In the genomic region with DNA sequence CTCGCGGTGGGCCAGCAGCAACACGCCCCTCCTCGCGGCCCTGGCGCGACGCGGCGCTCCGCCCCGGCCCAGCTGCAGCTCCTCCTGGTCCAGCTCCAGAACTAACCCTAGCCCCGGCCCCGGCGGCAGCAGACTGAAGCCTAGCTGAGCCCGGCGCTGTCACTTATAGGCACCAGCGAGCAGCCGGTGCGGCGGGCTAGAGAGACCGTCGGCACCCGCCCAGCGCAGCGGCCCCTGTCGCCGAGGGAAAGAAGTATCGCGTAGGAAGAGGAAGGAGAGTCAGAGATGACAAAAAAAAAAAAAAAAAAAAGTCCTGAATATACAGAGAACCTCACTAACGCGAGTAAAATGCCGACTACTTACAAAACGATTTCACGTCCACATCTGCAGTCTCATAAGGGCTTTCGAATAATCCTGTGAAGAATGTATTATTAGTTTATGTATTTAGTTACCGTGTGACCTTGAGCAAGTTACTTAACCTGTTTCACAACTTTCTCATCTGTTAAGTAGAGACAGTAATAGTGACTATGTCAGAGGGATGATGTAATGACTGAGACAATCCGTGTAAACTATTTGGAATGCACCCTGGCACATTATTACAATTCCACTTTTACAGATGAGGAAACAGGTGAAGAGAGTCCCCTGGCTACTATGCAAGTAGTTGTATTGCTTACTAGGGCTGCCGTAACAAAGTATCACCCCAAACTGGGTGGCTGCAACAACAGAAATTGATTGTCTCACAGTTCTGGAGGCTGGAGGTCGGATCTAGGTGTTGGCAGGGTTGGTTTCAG, we compare ENCODE assay signal across 1 cellular context.
TF ChIP-seq lines count a peak whose summit lies in the region.

A gene (minus strand): TSS at position 135 of the 791 bp plus-strand sequence. CDS start 791 bp downstream, outside the sequence.

TF ChIP-seq in HepG2, 621 proteins besides CTCF, POLR2A, EP300 and RAD21 (continued from another document and continues in another):
- TF ChIP-seq KMT2B (CRISPR knock-in tag; IDR thresholded peaks at IDR 0.05) (peak; percentile 89), MIER2 (CRISPR knock-in tag; IDR thresholded peaks at IDR 0.05) (peak; percentile 70; the same call in 1 of the 2 replicates), SNRNP70 (IDR thresholded peaks at IDR 0.05; ENCODE audit: low read depth, low read length) (no peak), NR2F6 (IDR thresholded peaks at IDR 0.05) (0 out of 2 replicates have a peak, but pooled peaks have one; percentile 43), NR2F6 (CRISPR knock-in tag; IDR thresholded peaks at IDR 0.05) (no peak; the same call in 1 of the 2 replicates), STAT5B (CRISPR knock-in tag; IDR thresholded peaks at IDR 0.05) (0 out of 2 replicates have a peak, but pooled peaks have one; percentile 56), ZNF430 (CRISPR knock-in tag; IDR thresholded peaks at IDR 0.05) (peak; percentile 89; the same call in 1 of the 2 replicates), ONECUT2 (CRISPR knock-in tag; IDR thresholded peaks at IDR 0.05) (no peak), ZNF335 (CRISPR knock-in tag; IDR thresholded peaks at IDR 0.05) (peak; percentile 88), ZNF530 (CRISPR knock-in tag; IDR thresholded peaks at IDR 0.05; ENCODE audit: low read depth) (no peak), HMG20A (CRISPR knock-in tag; IDR thresholded peaks at IDR 0.05; ENCODE audit: borderline replicate concordance) (peak; percentile 9; the same call in 1 of the 2 replicates), MZF1 (CRISPR knock-in tag; IDR thresholded peaks at IDR 0.05; ENCODE audit: borderline replicate concordance) (no peak), HNRNPL (IDR thresholded peaks at IDR 0.05; ENCODE audit: low read depth, low read length) (no peak), KLF12 (CRISPR knock-in tag; IDR thresholded peaks at IDR 0.05; ENCODE audit: borderline replicate concordance) (peak; percentile 95), ZSCAN21 (CRISPR knock-in tag; IDR thresholded peaks at IDR 0.05; ENCODE audit: borderline replicate concordance) (peak; percentile 69; the same call in 1 of the 2 replicates), FOSL1 (CRISPR knock-in tag; IDR thresholded peaks at IDR 0.05; ENCODE audit: borderline replicate concordance) (no peak), MTA1 (CRISPR knock-in tag; IDR thresholded peaks at IDR 0.05; ENCODE audit: borderline replicate concordance) (no peak), ZNF841 (CRISPR knock-in tag; IDR thresholded peaks at IDR 0.05; ENCODE audit: borderline replicate concordance) (peak; percentile 50; the same call in 1 of the 2 replicates), YEATS4 (CRISPR knock-in tag; IDR thresholded peaks at IDR 0.05; ENCODE audit: borderline replicate concordance) (peak; percentile 72; the same call in 1 of the 2 replicates), ARNTL (CRISPR knock-in tag; IDR thresholded peaks at IDR 0.05) (peak; percentile 57; the same call in 1 of the 2 replicates), SUZ12 (IDR thresholded peaks at IDR 0.05; ENCODE audit: low read depth, low read length) (no peak), ZNF747 (CRISPR knock-in tag; IDR thresholded peaks at IDR 0.05; ENCODE audit: borderline replicate concordance) (peak; percentile 87; the same call in 1 of the 2 replicates), ZBTB7A (CRISPR knock-in tag; IDR thresholded peaks at IDR 0.05) (no peak), HCFC1 (IDR thresholded peaks at IDR 0.05; ENCODE audit: low read depth, low read length) (peak; percentile 41; the same call in 1 of the 2 replicates), ZNF10 (CRISPR knock-in tag; IDR thresholded peaks at IDR 0.05; ENCODE audit: borderline replicate concordance, low read depth) (no peak)
- TF ChIP-seq, protein P1, sequence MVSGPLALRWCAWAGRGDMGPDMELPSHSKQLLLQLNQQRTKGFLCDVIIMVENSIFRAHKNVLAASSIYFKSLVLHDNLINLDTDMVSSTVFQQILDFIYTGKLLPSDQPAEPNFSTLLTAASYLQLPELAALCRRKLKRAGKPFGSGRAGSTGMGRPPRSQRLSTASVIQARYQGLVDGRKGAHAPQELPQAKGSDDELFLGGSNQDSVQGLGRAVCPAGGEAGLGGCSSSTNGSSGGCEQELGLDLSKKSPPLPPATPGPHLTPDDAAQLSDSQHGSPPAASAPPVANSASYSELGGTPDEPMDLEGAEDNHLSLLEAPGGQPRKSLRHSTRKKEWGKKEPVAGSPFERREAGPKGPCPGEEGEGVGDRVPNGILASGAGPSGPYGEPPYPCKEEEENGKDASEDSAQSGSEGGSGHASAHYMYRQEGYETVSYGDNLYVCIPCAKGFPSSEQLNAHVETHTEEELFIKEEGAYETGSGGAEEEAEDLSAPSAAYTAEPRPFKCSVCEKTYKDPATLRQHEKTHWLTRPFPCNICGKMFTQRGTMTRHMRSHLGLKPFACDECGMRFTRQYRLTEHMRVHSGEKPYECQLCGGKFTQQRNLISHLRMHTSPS (CRISPR knock-in tag; IDR thresholded peaks at IDR 0.05; ENCODE audit: low read depth), result no peak
- TF ChIP-seq, protein P2, sequence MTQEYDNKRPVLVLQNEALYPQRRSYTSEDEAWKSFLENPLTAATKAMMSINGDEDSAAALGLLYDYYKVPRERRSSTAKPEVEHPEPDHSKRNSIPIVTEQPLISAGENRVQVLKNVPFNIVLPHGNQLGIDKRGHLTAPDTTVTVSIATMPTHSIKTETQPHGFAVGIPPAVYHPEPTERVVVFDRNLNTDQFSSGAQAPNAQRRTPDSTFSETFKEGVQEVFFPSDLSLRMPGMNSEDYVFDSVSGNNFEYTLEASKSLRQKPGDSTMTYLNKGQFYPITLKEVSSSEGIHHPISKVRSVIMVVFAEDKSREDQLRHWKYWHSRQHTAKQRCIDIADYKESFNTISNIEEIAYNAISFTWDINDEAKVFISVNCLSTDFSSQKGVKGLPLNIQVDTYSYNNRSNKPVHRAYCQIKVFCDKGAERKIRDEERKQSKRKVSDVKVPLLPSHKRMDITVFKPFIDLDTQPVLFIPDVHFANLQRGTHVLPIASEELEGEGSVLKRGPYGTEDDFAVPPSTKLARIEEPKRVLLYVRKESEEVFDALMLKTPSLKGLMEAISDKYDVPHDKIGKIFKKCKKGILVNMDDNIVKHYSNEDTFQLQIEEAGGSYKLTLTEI (CRISPR knock-in tag; conservative IDR thresholded peaks at IDR 0.05), result no peak
- TF ChIP-seq, protein P3, sequence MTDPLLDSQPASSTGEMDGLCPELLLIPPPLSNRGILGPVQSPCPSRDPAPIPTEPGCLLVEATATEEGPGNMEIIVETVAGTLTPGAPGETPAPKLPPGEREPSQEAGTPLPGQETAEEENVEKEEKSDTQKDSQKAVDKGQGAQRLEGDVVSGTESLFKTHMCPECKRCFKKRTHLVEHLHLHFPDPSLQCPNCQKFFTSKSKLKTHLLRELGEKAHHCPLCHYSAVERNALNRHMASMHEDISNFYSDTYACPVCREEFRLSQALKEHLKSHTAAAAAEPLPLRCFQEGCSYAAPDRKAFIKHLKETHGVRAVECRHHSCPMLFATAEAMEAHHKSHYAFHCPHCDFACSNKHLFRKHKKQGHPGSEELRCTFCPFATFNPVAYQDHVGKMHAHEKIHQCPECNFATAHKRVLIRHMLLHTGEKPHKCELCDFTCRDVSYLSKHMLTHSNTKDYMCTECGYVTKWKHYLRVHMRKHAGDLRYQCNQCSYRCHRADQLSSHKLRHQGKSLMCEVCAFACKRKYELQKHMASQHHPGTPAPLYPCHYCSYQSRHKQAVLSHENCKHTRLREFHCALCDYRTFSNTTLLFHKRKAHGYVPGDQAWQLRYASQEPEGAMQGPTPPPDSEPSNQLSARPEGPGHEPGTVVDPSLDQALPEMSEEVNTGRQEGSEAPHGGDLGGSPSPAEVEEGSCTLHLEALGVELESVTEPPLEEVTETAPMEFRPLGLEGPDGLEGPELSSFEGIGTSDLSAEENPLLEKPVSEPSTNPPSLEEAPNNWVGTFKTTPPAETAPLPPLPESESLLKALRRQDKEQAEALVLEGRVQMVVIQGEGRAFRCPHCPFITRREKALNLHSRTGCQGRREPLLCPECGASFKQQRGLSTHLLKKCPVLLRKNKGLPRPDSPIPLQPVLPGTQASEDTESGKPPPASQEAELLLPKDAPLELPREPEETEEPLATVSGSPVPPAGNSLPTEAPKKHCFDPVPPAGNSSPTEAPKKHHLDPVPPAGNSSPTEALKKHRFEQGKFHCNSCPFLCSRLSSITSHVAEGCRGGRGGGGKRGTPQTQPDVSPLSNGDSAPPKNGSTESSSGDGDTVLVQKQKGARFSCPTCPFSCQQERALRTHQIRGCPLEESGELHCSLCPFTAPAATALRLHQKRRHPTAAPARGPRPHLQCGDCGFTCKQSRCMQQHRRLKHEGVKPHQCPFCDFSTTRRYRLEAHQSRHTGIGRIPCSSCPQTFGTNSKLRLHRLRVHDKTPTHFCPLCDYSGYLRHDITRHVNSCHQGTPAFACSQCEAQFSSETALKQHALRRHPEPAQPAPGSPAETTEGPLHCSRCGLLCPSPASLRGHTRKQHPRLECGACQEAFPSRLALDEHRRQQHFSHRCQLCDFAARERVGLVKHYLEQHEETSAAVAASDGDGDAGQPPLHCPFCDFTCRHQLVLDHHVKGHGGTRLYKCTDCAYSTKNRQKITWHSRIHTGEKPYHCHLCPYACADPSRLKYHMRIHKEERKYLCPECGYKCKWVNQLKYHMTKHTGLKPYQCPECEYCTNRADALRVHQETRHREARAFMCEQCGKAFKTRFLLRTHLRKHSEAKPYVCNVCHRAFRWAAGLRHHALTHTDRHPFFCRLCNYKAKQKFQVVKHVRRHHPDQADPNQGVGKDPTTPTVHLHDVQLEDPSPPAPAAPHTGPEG (CRISPR knock-in tag; IDR thresholded peaks at IDR 0.05), result peak; percentile 86
- TF ChIP-seq, protein P4, sequence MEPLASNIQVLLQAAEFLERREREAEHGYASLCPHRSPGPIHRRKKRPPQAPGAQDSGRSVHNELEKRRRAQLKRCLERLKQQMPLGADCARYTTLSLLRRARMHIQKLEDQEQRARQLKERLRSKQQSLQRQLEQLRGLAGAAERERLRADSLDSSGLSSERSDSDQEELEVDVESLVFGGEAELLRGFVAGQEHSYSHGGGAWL (CRISPR knock-in tag; IDR thresholded peaks at IDR 0.05), result peak; percentile 85
- TF ChIP-seq, protein P5, sequence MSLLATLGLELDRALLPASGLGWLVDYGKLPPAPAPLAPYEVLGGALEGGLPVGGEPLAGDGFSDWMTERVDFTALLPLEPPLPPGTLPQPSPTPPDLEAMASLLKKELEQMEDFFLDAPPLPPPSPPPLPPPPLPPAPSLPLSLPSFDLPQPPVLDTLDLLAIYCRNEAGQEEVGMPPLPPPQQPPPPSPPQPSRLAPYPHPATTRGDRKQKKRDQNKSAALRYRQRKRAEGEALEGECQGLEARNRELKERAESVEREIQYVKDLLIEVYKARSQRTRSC (CRISPR knock-in tag; IDR thresholded peaks at IDR 0.05; ENCODE audit: low read depth), result no peak
- TF ChIP-seq, protein P6, sequence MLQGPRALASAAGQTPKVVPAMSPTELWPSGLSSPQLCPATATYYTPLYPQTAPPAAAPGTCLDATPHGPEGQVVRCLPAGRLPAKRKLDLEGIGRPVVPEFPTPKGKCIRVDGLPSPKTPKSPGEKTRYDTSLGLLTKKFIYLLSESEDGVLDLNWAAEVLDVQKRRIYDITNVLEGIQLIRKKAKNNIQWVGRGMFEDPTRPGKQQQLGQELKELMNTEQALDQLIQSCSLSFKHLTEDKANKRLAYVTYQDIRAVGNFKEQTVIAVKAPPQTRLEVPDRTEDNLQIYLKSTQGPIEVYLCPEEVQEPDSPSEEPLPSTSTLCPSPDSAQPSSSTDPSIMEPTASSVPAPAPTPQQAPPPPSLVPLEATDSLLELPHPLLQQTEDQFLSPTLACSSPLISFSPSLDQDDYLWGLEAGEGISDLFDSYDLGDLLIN (CRISPR knock-in tag; IDR thresholded peaks at IDR 0.05; ENCODE audit: borderline replicate concordance), result peak; percentile 44; the same call in 1 of the 2 replicates
- TF ChIP-seq, protein P7, sequence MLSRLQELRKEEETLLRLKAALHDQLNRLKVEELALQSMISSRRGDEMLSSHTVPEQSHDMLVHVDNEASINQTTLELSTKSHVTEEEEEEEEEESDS (CRISPR knock-in tag; IDR thresholded peaks at IDR 0.05; ENCODE audit: borderline replicate concordance), result 0 out of 2 replicates have a peak, but pooled peaks have one; percentile 53
- TF ChIP-seq, protein P8, sequence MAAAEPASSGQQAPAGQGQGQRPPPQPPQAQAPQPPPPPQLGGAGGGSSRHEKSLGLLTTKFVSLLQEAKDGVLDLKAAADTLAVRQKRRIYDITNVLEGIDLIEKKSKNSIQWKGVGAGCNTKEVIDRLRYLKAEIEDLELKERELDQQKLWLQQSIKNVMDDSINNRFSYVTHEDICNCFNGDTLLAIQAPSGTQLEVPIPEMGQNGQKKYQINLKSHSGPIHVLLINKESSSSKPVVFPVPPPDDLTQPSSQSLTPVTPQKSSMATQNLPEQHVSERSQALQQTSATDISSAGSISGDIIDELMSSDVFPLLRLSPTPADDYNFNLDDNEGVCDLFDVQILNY (CRISPR knock-in tag; conservative IDR thresholded peaks at IDR 0.05), result peak; percentile 59
- TF ChIP-seq, protein P9, sequence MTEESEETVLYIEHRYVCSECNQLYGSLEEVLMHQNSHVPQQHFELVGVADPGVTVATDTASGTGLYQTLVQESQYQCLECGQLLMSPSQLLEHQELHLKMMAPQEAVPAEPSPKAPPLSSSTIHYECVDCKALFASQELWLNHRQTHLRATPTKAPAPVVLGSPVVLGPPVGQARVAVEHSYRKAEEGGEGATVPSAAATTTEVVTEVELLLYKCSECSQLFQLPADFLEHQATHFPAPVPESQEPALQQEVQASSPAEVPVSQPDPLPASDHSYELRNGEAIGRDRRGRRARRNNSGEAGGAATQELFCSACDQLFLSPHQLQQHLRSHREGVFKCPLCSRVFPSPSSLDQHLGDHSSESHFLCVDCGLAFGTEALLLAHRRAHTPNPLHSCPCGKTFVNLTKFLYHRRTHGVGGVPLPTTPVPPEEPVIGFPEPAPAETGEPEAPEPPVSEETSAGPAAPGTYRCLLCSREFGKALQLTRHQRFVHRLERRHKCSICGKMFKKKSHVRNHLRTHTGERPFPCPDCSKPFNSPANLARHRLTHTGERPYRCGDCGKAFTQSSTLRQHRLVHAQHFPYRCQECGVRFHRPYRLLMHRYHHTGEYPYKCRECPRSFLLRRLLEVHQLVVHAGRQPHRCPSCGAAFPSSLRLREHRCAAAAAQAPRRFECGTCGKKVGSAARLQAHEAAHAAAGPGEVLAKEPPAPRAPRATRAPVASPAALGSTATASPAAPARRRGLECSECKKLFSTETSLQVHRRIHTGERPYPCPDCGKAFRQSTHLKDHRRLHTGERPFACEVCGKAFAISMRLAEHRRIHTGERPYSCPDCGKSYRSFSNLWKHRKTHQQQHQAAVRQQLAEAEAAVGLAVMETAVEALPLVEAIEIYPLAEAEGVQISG (CRISPR knock-in tag; IDR thresholded peaks at IDR 0.05), result peak; percentile 100
- TF ChIP-seq, protein P10, sequence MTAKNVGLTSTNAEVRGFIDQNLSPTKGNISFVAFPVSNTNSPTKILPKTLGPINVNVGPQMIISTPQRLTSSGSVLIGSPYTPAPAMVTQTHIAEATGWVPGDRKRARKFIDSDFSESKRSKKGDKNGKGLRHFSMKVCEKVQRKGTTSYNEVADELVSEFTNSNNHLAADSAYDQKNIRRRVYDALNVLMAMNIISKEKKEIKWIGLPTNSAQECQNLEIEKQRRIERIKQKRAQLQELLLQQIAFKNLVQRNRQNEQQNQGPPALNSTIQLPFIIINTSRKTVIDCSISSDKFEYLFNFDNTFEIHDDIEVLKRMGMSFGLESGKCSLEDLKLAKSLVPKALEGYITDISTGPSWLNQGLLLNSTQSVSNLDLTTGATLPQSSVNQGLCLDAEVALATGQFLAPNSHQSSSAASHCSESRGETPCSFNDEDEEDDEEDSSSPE (CRISPR knock-in tag; IDR thresholded peaks at IDR 0.05), result peak; percentile 76
